8 cellular contexts compared by ENCODE assay signal in the genomic region with DNA sequence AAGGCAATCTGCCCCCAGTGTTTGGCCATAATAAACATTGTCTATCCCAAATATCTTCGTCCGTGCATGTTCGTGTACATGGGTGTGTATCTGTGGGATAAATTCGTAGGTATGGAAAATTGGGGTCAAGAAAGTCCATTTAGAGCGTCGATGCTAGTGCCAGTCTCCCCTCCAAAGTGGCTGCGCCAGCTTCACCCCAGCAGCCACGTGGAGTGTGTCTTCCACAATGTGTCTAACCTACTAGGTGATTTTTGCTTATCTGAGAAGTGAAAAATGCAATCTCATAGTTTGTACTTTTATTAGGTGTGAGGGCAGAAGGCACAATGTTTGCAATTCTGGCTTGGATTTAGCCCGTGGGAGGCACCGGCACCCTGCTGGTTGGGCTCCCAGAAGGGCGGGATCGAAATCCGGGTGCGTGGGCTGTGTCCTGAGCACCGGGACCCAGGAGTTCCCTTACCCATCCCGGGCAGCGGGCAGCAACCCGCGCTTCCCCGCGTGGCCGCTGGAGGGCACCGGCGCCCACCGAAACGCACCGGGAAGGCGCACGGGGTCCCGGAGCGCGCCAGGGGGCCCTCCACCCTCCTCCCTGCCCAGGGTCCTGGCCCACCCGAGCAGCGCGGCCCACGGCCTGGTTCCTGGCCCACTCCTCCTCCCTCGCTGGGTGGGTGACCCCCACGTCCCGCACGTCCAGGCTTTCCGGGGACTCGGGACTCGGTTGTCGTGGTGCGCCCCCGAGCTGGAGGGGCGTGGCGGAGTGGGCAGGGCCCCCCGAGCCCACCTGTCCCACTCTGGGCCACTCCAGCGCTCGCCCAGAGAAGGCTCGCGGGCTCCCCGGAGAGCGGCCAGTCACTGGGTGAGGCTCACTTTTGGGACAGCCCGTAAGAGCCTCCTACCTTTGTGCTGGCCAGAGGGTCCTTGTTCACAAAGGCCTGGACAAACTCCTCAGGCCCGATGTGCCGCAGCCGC. TPM values are rescaled to one million over a fixed set of nuclear protein-coding genes. Genes with fewer than 3 reads are reported as not detected.
DNase-seq lines count a peak whose midpoint lies in the region; ATAC-seq and TF ChIP-seq lines count a peak whose summit lies in the region.

No MANE protein-coding gene starts in this region.

- TF ChIP-seq CTCF in cardiac fibroblast (IDR thresholded peaks at IDR 0.05; ENCODE audit: low read depth, low read length) = peak; percentile 74
- peak; percentile 76 to 82 for TF ChIP-seq CTCF in left lung (IDR thresholded peaks at IDR 0.05)

- H3K4me3 ChIP-seq in cardiac fibroblast (replicated peaks in 1 of 2; ENCODE audit: low read depth in 2 of 2, low read length in 2 of 2) (no peak overlapping the region), left lung (no peak overlapping the region)

- ATAC-seq in left lung = peak; percentile 85
- ATAC-seq in HG02981 (IDR thresholded peaks at IDR 0.05; ENCODE audit: unreplicated experiment) = no peak
- no peak for ATAC-seq in GM19463 (IDR thresholded peaks at IDR 0.05; ENCODE audit: unreplicated experiment)

- no peaks in the 10 kb centered on the region for H3K9me3 ChIP-seq in left lung

- no peaks in the 10 kb centered on the region for H3K4me1 ChIP-seq in left lung

- intact Hi-C loops in left lung (cut with DNase I) = no loop called here

- H3K27me3 ChIP-seq in left lung = peaks cover 13 to 54% of the 10 kb centered on the region in 2 donors

- no peak overlapping the region for H3K27ac ChIP-seq in left lung
- peak overlapping the region; percentile 87 for H3K27ac ChIP-seq in substantia nigra (ENCODE audit: low read depth, low read length, poor library complexity, severe bottlenecking)

- no peaks in the 10 kb centered on the region for H3K36me3 ChIP-seq in left lung

- DNase-seq in NCI-H748 (lab: John Stamatoyannopoulos, UW; ENCODE audit: unreplicated experiment) (peak; percentile 28), NCI-H748 treated with DMSO at 0.1 percent for 48 hours (lab: John Stamatoyannopoulos, UW) (no peak), OCI-M1 (lab: John Stamatoyannopoulos, UW) (peak; percentile 28), cardiac fibroblast (ENCODE audit: low read depth in 2 of 2) (peak; percentile 17 to 19), left lung (peak in 1 of 2 donors; percentile 86), substantia nigra (lab: John Stamatoyannopoulos, UW) (peak in 26 of 49 donors; percentile 17 to 73 (median 46))

RNA-seq across cellular contexts. Expression of a gene that starts 55.4 kb away (rescaled TPM):
- 100 to 1,000 TPM in 1 of 2 donors, 10 to 100 TPM in 1; 84.0 to 125 TPM for total RNA-seq in left lung
